Comparison of ENCODE assay signal across 9 cellular contexts in the genomic region with DNA sequence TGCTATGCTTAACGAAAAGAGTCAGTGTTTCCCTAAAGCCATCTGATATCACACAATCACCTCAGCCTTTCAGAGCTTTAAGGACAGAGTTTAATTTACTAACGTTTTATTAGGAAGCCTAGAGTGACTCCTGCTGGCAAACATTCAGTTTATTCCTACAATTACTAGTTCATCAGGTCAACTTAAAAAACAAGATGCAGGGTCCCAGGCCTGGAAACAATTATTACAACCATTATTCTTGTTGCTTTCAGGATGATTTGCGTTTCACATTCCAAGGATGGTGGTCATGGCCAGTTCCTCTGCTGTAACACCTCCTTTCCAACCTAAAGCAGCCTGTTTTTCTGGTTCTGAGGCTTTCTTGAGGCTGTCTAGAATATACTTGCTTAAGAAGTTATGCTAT. TPM values are rescaled to one million over a fixed set of nuclear protein-coding genes. Genes with fewer than 3 reads are reported as not detected.
DNase-seq lines count a peak whose midpoint lies in the region; ATAC-seq, FAIRE-seq and TF ChIP-seq lines count a peak whose summit lies in the region.
"Had no signal": no experiment of that assay in that cellular context is flagged by ENCODE, and none has a peak within 500 bp of the region (broad histone marks: within the 10 kb centered on the region; RNA-seq: fewer than 3 reads in every experiment).

No MANE protein-coding gene starts in this region.

- H3K79me2 ChIP-seq in DND-41 (ENCODE audit: insufficient read depth, low read length) (peaks cover 34% of the 10 kb centered on the region), Loucy (ENCODE audit: insufficient read depth, low read length) (peaks cover 30% of the 10 kb centered on the region), keratinocyte (ENCODE audit: control insufficient read depth, insufficient read depth, low read length) (peaks cover 15% of the 10 kb centered on the region)

- no peaks in the 10 kb centered on the region for H3K27me3 Mint-ChIP-seq in activated T-helper 17 cell treated with anti-CD3 and anti-CD28 coated beads, Interleukin-2, amount 50 U/mL, for 72 hours

- H3K4me3 Mint-ChIP-seq in activated T-helper 17 cell treated with anti-CD3 and anti-CD28 coated beads, Interleukin-2, amount 50 U/mL, for 72 hours = peak overlapping the region; percentile 69

- H3K27ac ChIP-seq in DND-41 (ENCODE audit: low read length) (peak overlapping the region; percentile 77; the same call in 1 of the 2 replicates), keratinocyte (ENCODE audit: control insufficient read depth, insufficient read depth, low read length) (peak overlapping the region; percentile 77), upper lobe of left lung (peak overlapping the region in 3 of 4 donors; percentile 86 to 91 (median 91)), tibial artery (peak overlapping the region in 1 of 2 donors; percentile 84)
- H3K27ac ChIP-seq: SK-N-MC had no signal

- dilution Hi-C loops in keratinocyte (cut with MboI; ENCODE audit: extremely low pct_ligation_motif_present, low sequenced_read_pairs) = no loop called here

- H3K4me1 ChIP-seq in DND-41 (ENCODE audit: insufficient read depth, low read length) (peaks cover 31% of the 10 kb centered on the region), Loucy (ENCODE audit: insufficient read depth, low read length, poor library complexity, severe bottlenecking) (peaks cover 26% of the 10 kb centered on the region), keratinocyte (ENCODE audit: control insufficient read depth, extremely low read depth, insufficient read depth, low read length) (peaks cover 57% of the 10 kb centered on the region), upper lobe of left lung (peaks cover 29 to 37% (median 32%) of the 10 kb centered on the region in 4 donors), tibial artery (peaks cover 0 to 38% (median 23%) of the 10 kb centered on the region in 4 donors)

- H3K27me3 ChIP-seq in DND-41 (ENCODE audit: insufficient read depth, low read length, poor library complexity) (no peaks in the 10 kb centered on the region), Loucy (ENCODE audit: insufficient read depth, low read length, poor library complexity, severe bottlenecking) (no peaks in the 10 kb centered on the region), keratinocyte (ENCODE audit: control insufficient read depth, extremely low read depth, insufficient read depth, low read length) (no peaks in the 10 kb centered on the region), upper lobe of left lung (no peaks in the 10 kb centered on the region), tibial artery (no peaks in the 10 kb centered on the region)

- no peaks in the 10 kb centered on the region for H3K9me1 ChIP-seq in keratinocyte (ENCODE audit: control insufficient read depth, extremely low read depth, insufficient read depth, low read length)

- peak; percentile 59 for TF ChIP-seq CTCF in DND-41 (IDR thresholded peaks at IDR 0.05; ENCODE audit: borderline replicate concordance, extremely low read depth, low read length, poor library complexity, severe bottlenecking)
- peak; percentile 66 for TF ChIP-seq CTCF in Loucy (conservative IDR thresholded peaks at IDR 0.05; ENCODE audit: low read length)
- TF ChIP-seq CTCF in keratinocyte (optimal IDR thresholded peaks at IDR 0.05 in 1 of 3, IDR thresholded peaks at IDR 0.05 in 1 of 3, conservative IDR thresholded peaks at IDR 0.05 in 1 of 3; ENCODE audit: extremely low read depth in 1 of 3, insufficient read depth in 2 of 3, low read length in 3 of 3) = peak in 1 of 3 experiments; percentile 42
- peak; percentile 33 to 74 (median 52) for TF ChIP-seq CTCF in upper lobe of left lung (IDR thresholded peaks at IDR 0.05)
- TF ChIP-seq CTCF in tibial artery (IDR thresholded peaks at IDR 0.05) = peak in 1 of 2 experiments; percentile 34
- peak in 1 of 3 donors; percentile 6 for TF ChIP-seq CTCF in omental fat pad (IDR thresholded peaks at IDR 0.05)

- H2AFZ ChIP-seq in DND-41 (ENCODE audit: low read depth, low read length) = no peak overlapping the region
- no peak overlapping the region for H2AFZ ChIP-seq in Loucy (ENCODE audit: low read length)
- H2AFZ ChIP-seq in keratinocyte (ENCODE audit: control insufficient read depth, low read length) = no peak overlapping the region

- H4K20me1 ChIP-seq in DND-41 (ENCODE audit: insufficient read depth, low read length) (peaks cover 10% of the 10 kb centered on the region; the same call in 1 of the 2 replicates), Loucy (ENCODE audit: insufficient read depth, low read length, poor library complexity, severe bottlenecking) (peaks cover 17% of the 10 kb centered on the region), keratinocyte (ENCODE audit: control insufficient read depth, extremely low read depth, insufficient read depth, low read length) (no peaks in the 10 kb centered on the region)

- no peak for DNase-seq in DND-41
- DNase-seq in keratinocyte (ENCODE audit: low read depth, low spot score) = no peak
- no peak for DNase-seq in upper lobe of left lung
- DNase-seq in tibial artery = no peak
- DNase-seq in omental fat pad (ENCODE audit: low spot score) = no peak
- DNase-seq in activated CD4-positive, alpha-beta T cell treated with anti-CD3 and anti-CD28 coated beads for 48 hours = no peak

- intact Hi-C loops in tibial artery (cut with DNase I; ENCODE audit: low total_unique reads) = loop anchor here (10.0 kb wide), 1 partner anchor 91 kb away; no protein-coding TSS in a partner anchor

- no peaks in the 10 kb centered on the region for H3K9me3 Mint-ChIP-seq in activated T-helper 17 cell treated with anti-CD3 and anti-CD28 coated beads, Interleukin-2, amount 50 U/mL, for 72 hours

- no peak overlapping the region for H3K27ac Mint-ChIP-seq in activated T-helper 17 cell treated with anti-CD3 and anti-CD28 coated beads, Interleukin-2, amount 50 U/mL, for 72 hours

- peaks cover 5% of the 10 kb centered on the region; the same call in 1 of the 2 replicates for H3F3A ChIP-seq in Loucy (ENCODE audit: low read depth)

- H3K36me3 Mint-ChIP-seq in activated T-helper 17 cell treated with anti-CD3 and anti-CD28 coated beads, Interleukin-2, amount 50 U/mL, for 72 hours (ENCODE audit: low read depth) = peaks cover 17% of the 10 kb centered on the region

- no peak for ATAC-seq in DND-41 (ENCODE audit: insufficient read depth, low read depth)
- ATAC-seq in activated T-helper 17 cell treated with anti-CD3 and anti-CD28 coated beads, Interleukin-2, amount 50 U/mL, for 72 hours (replicated peaks) = no peak
- peak in 1 of 2 donors; percentile 11 for ATAC-seq in upper lobe of left lung (ENCODE audit: low FRiP score in 2 of 2)
- ATAC-seq in omental fat pad (ENCODE audit: low FRiP score) = no peak

- no peaks in the 10 kb centered on the region for H3K9me2 ChIP-seq in Loucy (replicated peaks; ENCODE audit: low read depth, low read length)

- H3K36me3 ChIP-seq in DND-41 (ENCODE audit: insufficient read depth, low read length) (peaks cover 19% of the 10 kb centered on the region), Loucy (ENCODE audit: insufficient read depth, low read length) (peaks cover 11% of the 10 kb centered on the region; the same call in 1 of the 2 replicates), keratinocyte (ENCODE audit: control insufficient read depth in 2 of 2, extremely low read depth in 1 of 2, insufficient read depth in 2 of 2, low read length in 2 of 2) (peaks cover 0 to 4% of the 10 kb centered on the region in 2 experiments), upper lobe of left lung (peaks cover 0 to 10% (median 0%) of the 10 kb centered on the region in 4 donors), tibial artery (peaks cover 3 to 6% (median 3%) of the 10 kb centered on the region in 3 donors)

- H3K4me3 ChIP-seq in DND-41 (ENCODE audit: low read depth in 1 of 2, low read length in 2 of 2) (no peak overlapping the region), Loucy (ENCODE audit: low read length, poor library complexity, severe bottlenecking) (no peak overlapping the region), keratinocyte (ENCODE audit: control insufficient read depth in 2 of 3, extremely low read depth in 1 of 3, insufficient read depth in 2 of 3, low read depth in 1 of 3, low read length in 3 of 3) (no peak overlapping the region), upper lobe of left lung (no peak overlapping the region), tibial artery (no peak overlapping the region)
- H3K4me3 ChIP-seq: SK-N-MC had no signal

- no peak for TF ChIP-seq POLR2A in upper lobe of left lung (IDR thresholded peaks at IDR 0.05)

- H3K9ac ChIP-seq in DND-41 (ENCODE audit: low read depth, low read length) (no peak overlapping the region), Loucy (ENCODE audit: low read depth, low read length, poor library complexity, severe bottlenecking) (no peak overlapping the region), keratinocyte (ENCODE audit: control insufficient read depth, extremely low read depth, insufficient read depth, low read length) (peak overlapping the region; percentile 4)

- H3K4me2 ChIP-seq in DND-41 (ENCODE audit: insufficient read depth, low read length) (no peak overlapping the region), Loucy (ENCODE audit: low read depth, low read length, poor library complexity, severe bottlenecking) (no peak overlapping the region), keratinocyte (ENCODE audit: control insufficient read depth, extremely low read depth, insufficient read depth, low read depth, low read length) (peak overlapping the region; percentile 45)

- WGBS in upper lobe of left lung, 2 donors = 24 to 30% methylated on average over 3 of the region's 3 CpGs

- FAIRE-seq in keratinocyte (lab: Jason Lieb, UNC) = peak; percentile 76

- no peak for TF ChIP-seq EP300 in upper lobe of left lung (IDR thresholded peaks at IDR 0.05)

- no peaks in the 10 kb centered on the region for H3K9me3 ChIP-seq in DND-41 (ENCODE audit: insufficient read depth, low read length, severe bottlenecking)
- no peaks in the 10 kb centered on the region for H3K9me3 ChIP-seq in Loucy (ENCODE audit: insufficient read depth, low read depth, low read length)
- no peaks in the 10 kb centered on the region for H3K9me3 ChIP-seq in keratinocyte (ENCODE audit: control insufficient read depth, low read depth, low read length)
- no peaks in the 10 kb centered on the region for H3K9me3 ChIP-seq in upper lobe of left lung
- no peaks in the 10 kb centered on the region for H3K9me3 ChIP-seq in tibial artery

- H3K4me1 Mint-ChIP-seq in activated T-helper 17 cell treated with anti-CD3 and anti-CD28 coated beads, Interleukin-2, amount 50 U/mL, for 72 hours = peaks cover 21% of the 10 kb centered on the region

RNA-seq across cellular contexts. Expression of gene FAM53B, which starts 1.5 kb away (rescaled TPM):
- total RNA-seq in activated T-helper 17 cell treated with anti-CD3 and anti-CD28 coated beads, Interleukin-2, amount 50 U/mL, for 72 hours = 10 to 100 TPM; 21.7 to 36.8 TPM
- polyA plus RNA-seq in keratinocyte = 8.6 to 13.2 TPM (median 9.0 TPM) in 3 replicates
- polyA plus RNA-seq in keratinocyte (2011; ENCODE audit: low read depth) = 4.1 TPM
- polyA plus RNA-seq in keratinocyte (2011; cell fraction: cytosol; rRNA removed) = 5.6 and 8.3 TPM in 2 replicates
- polyA plus RNA-seq in keratinocyte (2011; cell fraction: nucleus; rRNA removed) = 12.2 and 14.8 TPM in 2 replicates
- polyA plus RNA-seq in keratinocyte (2012; ENCODE audit: low replicate concordance) = 9.6 and 13.6 TPM in 2 replicates
- 24.9 to 47.9 TPM (median 32.6 TPM) in 3 replicates for polyA minus RNA-seq in keratinocyte
- 32.8 TPM for polyA minus RNA-seq in keratinocyte (2011; cell fraction: cytosol; rRNA and poly(A)+ RNA removed)
- polyA minus RNA-seq in keratinocyte (2011; cell fraction: nucleus; rRNA and poly(A)+ RNA removed) = 23.2 and 32.0 TPM in 2 replicates
- total RNA-seq in upper lobe of left lung = 10 to 100 TPM; 35.8 to 62.5 (median 47.8) TPM
- 10 to 100 TPM; 21.9 to 42.6 (median 32.2) TPM for total RNA-seq in omental fat pad

RNA-seq across cellular contexts. Expression of gene EEF1AKMT2, which starts 46.0 kb away (rescaled TPM):
- 1 to 10 TPM; 7.6 to 10.0 TPM for total RNA-seq in activated T-helper 17 cell treated with anti-CD3 and anti-CD28 coated beads, Interleukin-2, amount 50 U/mL, for 72 hours
- polyA plus RNA-seq in keratinocyte = 10.5 to 19.1 TPM (median 12.3 TPM) in 3 replicates
- 6.3 TPM for polyA plus RNA-seq in keratinocyte (2011; ENCODE audit: low read depth)
- 9.4 and 17.5 TPM in 2 replicates for polyA plus RNA-seq in keratinocyte (2011; cell fraction: cytosol; rRNA removed)
- 10.0 and 16.0 TPM in 2 replicates for polyA plus RNA-seq in keratinocyte (2011; cell fraction: nucleus; rRNA removed)
- 8.4 and 13.2 TPM in 2 replicates for polyA plus RNA-seq in keratinocyte (2012; ENCODE audit: low replicate concordance)
- 1.2 to 17.1 TPM (median 7.4 TPM) in 3 replicates for polyA minus RNA-seq in keratinocyte
- 17.6 TPM for polyA minus RNA-seq in keratinocyte (2011; cell fraction: cytosol; rRNA and poly(A)+ RNA removed)
- polyA minus RNA-seq in keratinocyte (2011; cell fraction: nucleus; rRNA and poly(A)+ RNA removed) = 8.1 and 13.6 TPM in 2 replicates
- 10 to 100 TPM in 4 of 6 donors, 1 to 10 TPM in 2; 3.6 to 17.3 (median 11.4) TPM for total RNA-seq in upper lobe of left lung
- 10 to 100 TPM; 10.6 to 16.8 (median 13.3) TPM for total RNA-seq in omental fat pad

RNA-seq across cellular contexts. Expression of gene ABRAXAS2, which starts 55.9 kb away (rescaled TPM):
- 10 to 100 TPM; 12.4 to 20.8 TPM for total RNA-seq in activated T-helper 17 cell treated with anti-CD3 and anti-CD28 coated beads, Interleukin-2, amount 50 U/mL, for 72 hours
- 13.6 to 19.1 TPM (median 15.8 TPM) in 3 replicates for polyA plus RNA-seq in keratinocyte
- 10.5 TPM for polyA plus RNA-seq in keratinocyte (2011; ENCODE audit: low read depth)
- 11.4 and 19.1 TPM in 2 replicates for polyA plus RNA-seq in keratinocyte (2011; cell fraction: cytosol; rRNA removed)
- polyA plus RNA-seq in keratinocyte (2011; cell fraction: nucleus; rRNA removed) = 17.7 and 24.0 TPM in 2 replicates
- polyA plus RNA-seq in keratinocyte (2012; ENCODE audit: low replicate concordance) = 13.8 and 14.0 TPM in 2 replicates
- polyA minus RNA-seq in keratinocyte = 5.3 to 15.9 TPM (median 11.5 TPM) in 3 replicates
- 11.7 TPM for polyA minus RNA-seq in keratinocyte (2011; cell fraction: cytosol; rRNA and poly(A)+ RNA removed)
- polyA minus RNA-seq in keratinocyte (2011; cell fraction: nucleus; rRNA and poly(A)+ RNA removed) = 7.4 and 14.7 TPM in 2 replicates
- total RNA-seq in upper lobe of left lung = 10 to 100 TPM in 4 of 6 donors, 1 to 10 TPM in 2; 7.3 to 18.7 (median 12.6) TPM
- total RNA-seq in omental fat pad = 10 to 100 TPM in 3 of 4 donors, 1 to 10 TPM in 1; 9.8 to 13.0 (median 11.3) TPM
